In the genomic region with DNA sequence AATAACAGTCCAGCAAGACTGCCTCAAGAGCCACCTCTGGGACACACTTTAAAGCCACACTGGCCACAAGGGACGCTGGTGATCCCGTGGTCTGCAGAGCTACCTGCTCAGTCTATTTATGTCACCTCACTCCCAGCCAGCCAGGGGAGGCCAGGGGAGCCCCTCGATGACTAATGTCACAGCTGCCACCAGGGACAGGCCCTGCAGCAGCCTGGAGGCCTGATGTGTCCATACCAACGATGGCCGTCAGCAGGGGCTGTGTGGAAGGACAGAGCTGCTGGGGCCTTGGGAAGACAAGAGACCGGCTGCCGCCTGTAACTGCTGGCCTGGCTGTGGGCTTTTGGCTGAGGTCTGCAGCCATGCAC, we compare ENCODE assay signal across 1 cellular context.
TF ChIP-seq lines count a peak whose summit lies in the region.

No MANE protein-coding gene starts in this region.

TF ChIP-seq in HepG2, 621 proteins besides CTCF, POLR2A, EP300 and RAD21 (continued from another document and continues in another):
- no peak for TF ChIP-seq SCMH1 (CRISPR knock-in tag; IDR thresholded peaks at IDR 0.05; ENCODE audit: borderline replicate concordance)
- peak; percentile 45; the same call in 1 of the 2 replicates for TF ChIP-seq RARA (CRISPR knock-in tag; IDR thresholded peaks at IDR 0.05)
- no peak for TF ChIP-seq ZNF333 (CRISPR knock-in tag; IDR thresholded peaks at IDR 0.05; ENCODE audit: borderline replicate concordance)
- TF ChIP-seq TGIF2 (CRISPR knock-in tag; IDR thresholded peaks at IDR 0.05), result peak; percentile 57; the same call in 1 of the 2 replicates
- no peak for TF ChIP-seq ZFP37 (CRISPR knock-in tag; IDR thresholded peaks at IDR 0.05; ENCODE audit: borderline replicate concordance)
- TF ChIP-seq FOXO1 (CRISPR knock-in tag; IDR thresholded peaks at IDR 0.05), result 0 out of 2 replicates have a peak, but pooled peaks have one; percentile 4
- TF ChIP-seq ZMYM2 (CRISPR knock-in tag; IDR thresholded peaks at IDR 0.05), result 0 out of 2 replicates have a peak, but pooled peaks have one; percentile 25
- no peak for TF ChIP-seq KLF11 (CRISPR knock-in tag; IDR thresholded peaks at IDR 0.05)
- TF ChIP-seq TBP (CRISPR knock-in tag; IDR thresholded peaks at IDR 0.05), result no peak
- TF ChIP-seq ZNF282 (IDR thresholded peaks at IDR 0.05; ENCODE audit: partially characterized antibody), result no peak
- 0 out of 2 replicates have a peak, but pooled peaks have one; percentile 16 for TF ChIP-seq ZMYM3 (CRISPR knock-in tag; IDR thresholded peaks at IDR 0.05)
- TF ChIP-seq EED (CRISPR knock-in tag; IDR thresholded peaks at IDR 0.05), result no peak
- peak; percentile 17; the same call in 1 of the 2 replicates for TF ChIP-seq NFKB2 (CRISPR knock-in tag; IDR thresholded peaks at IDR 0.05; ENCODE audit: borderline replicate concordance)
- no peak for TF ChIP-seq PLRG1 (conservative IDR thresholded peaks at IDR 0.05)
- 0 out of 2 replicates have a peak, but pooled peaks have one; percentile 44 for TF ChIP-seq ATF3 (CRISPR knock-in tag; IDR thresholded peaks at IDR 0.05)
- TF ChIP-seq, protein P1, sequence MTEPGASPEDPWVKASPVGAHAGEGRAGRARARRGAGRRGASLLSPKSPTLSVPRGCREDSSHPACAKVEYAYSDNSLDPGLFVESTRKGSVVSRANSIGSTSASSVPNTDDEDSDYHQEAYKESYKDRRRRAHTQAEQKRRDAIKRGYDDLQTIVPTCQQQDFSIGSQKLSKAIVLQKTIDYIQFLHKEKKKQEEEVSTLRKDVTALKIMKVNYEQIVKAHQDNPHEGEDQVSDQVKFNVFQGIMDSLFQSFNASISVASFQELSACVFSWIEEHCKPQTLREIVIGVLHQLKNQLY (CRISPR knock-in tag; IDR thresholded peaks at IDR 0.05), result no peak
- no peak for TF ChIP-seq ZZZ3 (CRISPR knock-in tag; IDR thresholded peaks at IDR 0.05; ENCODE audit: borderline replicate concordance)
- TF ChIP-seq MAFK (conservative IDR thresholded peaks at IDR 0.05 in 1 of 2, IDR thresholded peaks at IDR 0.05 in 1 of 2; ENCODE audit: low read length in 2 of 2), result no peak
- TF ChIP-seq SAP130 (CRISPR knock-in tag; IDR thresholded peaks at IDR 0.05; ENCODE audit: low read depth), result peak; percentile 62; the same call in 1 of the 2 replicates
- peak; percentile 77 for TF ChIP-seq SALL1 (CRISPR knock-in tag; IDR thresholded peaks at IDR 0.05)
- TF ChIP-seq ZFX (CRISPR knock-in tag; IDR thresholded peaks at IDR 0.05; ENCODE audit: low read depth), result peak; percentile 72; the same call in 1 of the 2 replicates
- TF ChIP-seq ZNF276 (CRISPR knock-in tag; IDR thresholded peaks at IDR 0.05; ENCODE audit: low read depth), result no peak
- no peak for TF ChIP-seq TSC22D2 (CRISPR knock-in tag; IDR thresholded peaks at IDR 0.05; ENCODE audit: borderline replicate concordance)
- TF ChIP-seq PHF20 (CRISPR knock-in tag; IDR thresholded peaks at IDR 0.05), result no peak
- TF ChIP-seq HNRNPUL1 (IDR thresholded peaks at IDR 0.05; ENCODE audit: low read depth, low read length), result no peak
- TF ChIP-seq CHD4 (IDR thresholded peaks at IDR 0.05; ENCODE audit: borderline replicate concordance, low read length), result no peak
- TF ChIP-seq SOX6 (IDR thresholded peaks at IDR 0.05), result no peak
- 0 out of 2 replicates have a peak, but pooled peaks have one; percentile 41 for TF ChIP-seq SOX6 (CRISPR knock-in tag; IDR thresholded peaks at IDR 0.05)
- TF ChIP-seq HNF1B (CRISPR knock-in tag; IDR thresholded peaks at IDR 0.05), result peak; percentile 50; the same call in 1 of the 2 replicates
- TF ChIP-seq HOMEZ (CRISPR knock-in tag; IDR thresholded peaks at IDR 0.05; ENCODE audit: low read depth), result peak; percentile 92; the same call in 1 of the 2 replicates
- no peak for TF ChIP-seq ZNF335 (CRISPR knock-in tag; IDR thresholded peaks at IDR 0.05)
- no peak for TF ChIP-seq TMF1 (CRISPR knock-in tag; IDR thresholded peaks at IDR 0.05; ENCODE audit: low read depth)
- no peak for TF ChIP-seq ZNF782 (CRISPR knock-in tag; IDR thresholded peaks at IDR 0.05; ENCODE audit: borderline replicate concordance)
- peak; percentile 46; the same call in 1 of the 2 replicates for TF ChIP-seq PHF21A (CRISPR knock-in tag; IDR thresholded peaks at IDR 0.05)
- TF ChIP-seq, protein P2, sequence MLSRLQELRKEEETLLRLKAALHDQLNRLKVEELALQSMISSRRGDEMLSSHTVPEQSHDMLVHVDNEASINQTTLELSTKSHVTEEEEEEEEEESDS (CRISPR knock-in tag; IDR thresholded peaks at IDR 0.05; ENCODE audit: borderline replicate concordance), result no peak
- TF ChIP-seq ZSCAN30 (CRISPR knock-in tag; IDR thresholded peaks at IDR 0.05), result no peak
- no peak for TF ChIP-seq MIER2 (CRISPR knock-in tag; IDR thresholded peaks at IDR 0.05)
- no peak for TF ChIP-seq DZIP1 (CRISPR knock-in tag; IDR thresholded peaks at IDR 0.05)
- no peak for TF ChIP-seq REXO4 (CRISPR knock-in tag; IDR thresholded peaks at IDR 0.05; ENCODE audit: borderline replicate concordance)
- TF ChIP-seq KAT8 (CRISPR knock-in tag; IDR thresholded peaks at IDR 0.05), result 0 out of 2 replicates have a peak, but pooled peaks have one; percentile 25
- TF ChIP-seq JUNB (CRISPR knock-in tag; IDR thresholded peaks at IDR 0.05; ENCODE audit: borderline replicate concordance), result no peak
- 0 out of 2 replicates have a peak, but pooled peaks have one; percentile 15 for TF ChIP-seq ZNF614 (CRISPR knock-in tag; IDR thresholded peaks at IDR 0.05; ENCODE audit: borderline replicate concordance)
- no peak for TF ChIP-seq MLLT10 (CRISPR knock-in tag; IDR thresholded peaks at IDR 0.05)
- TF ChIP-seq FOSL2 (CRISPR knock-in tag; IDR thresholded peaks at IDR 0.05), result peak; percentile 90
- no peak for TF ChIP-seq ZNF20 (CRISPR knock-in tag; IDR thresholded peaks at IDR 0.05)
- TF ChIP-seq, protein P3, sequence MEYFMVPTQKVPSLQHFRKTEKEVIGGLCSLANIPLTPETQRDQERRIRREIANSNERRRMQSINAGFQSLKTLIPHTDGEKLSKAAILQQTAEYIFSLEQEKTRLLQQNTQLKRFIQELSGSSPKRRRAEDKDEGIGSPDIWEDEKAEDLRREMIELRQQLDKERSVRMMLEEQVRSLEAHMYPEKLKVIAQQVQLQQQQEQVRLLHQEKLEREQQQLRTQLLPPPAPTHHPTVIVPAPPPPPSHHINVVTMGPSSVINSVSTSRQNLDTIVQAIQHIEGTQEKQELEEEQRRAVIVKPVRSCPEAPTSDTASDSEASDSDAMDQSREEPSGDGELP (IDR thresholded peaks at IDR 0.05; ENCODE audit: borderline replicate concordance, low read depth), result peak; percentile 59; the same call in 1 of the 2 replicates
- TF ChIP-seq LCORL (IDR thresholded peaks at IDR 0.05), result no peak
- 0 out of 2 replicates have a peak, but pooled peaks have one; percentile 20 for TF ChIP-seq LCORL (CRISPR knock-in tag; IDR thresholded peaks at IDR 0.05)
- peak; percentile 48 for TF ChIP-seq SKI (IDR thresholded peaks at IDR 0.05; ENCODE audit: partially characterized antibody)
- TF ChIP-seq ZNF260 (CRISPR knock-in tag; IDR thresholded peaks at IDR 0.05; ENCODE audit: borderline replicate concordance, low read depth), result no peak
- TF ChIP-seq ZNF567 (CRISPR knock-in tag; IDR thresholded peaks at IDR 0.05; ENCODE audit: borderline replicate concordance), result no peak
- TF ChIP-seq ZNF841 (CRISPR knock-in tag; IDR thresholded peaks at IDR 0.05; ENCODE audit: borderline replicate concordance), result no peak
- no peak for TF ChIP-seq TP53 (CRISPR knock-in tag; conservative IDR thresholded peaks at IDR 0.05)
- no peak for TF ChIP-seq IKZF1 (IDR thresholded peaks at IDR 0.05)
- TF ChIP-seq ZNF331 (CRISPR knock-in tag; IDR thresholded peaks at IDR 0.05), result 0 out of 2 replicates have a peak, but pooled peaks have one; percentile 26
- TF ChIP-seq ATF4 (CRISPR knock-in tag; IDR thresholded peaks at IDR 0.05), result 0 out of 4 replicates have a peak, but pooled peaks of 1 of the 2 experiments have one; percentile 26
- TF ChIP-seq ZSCAN31 (CRISPR knock-in tag; IDR thresholded peaks at IDR 0.05; ENCODE audit: low read depth), result peak; percentile 39; the same call in 1 of the 2 replicates
- peak; percentile 42; the same call in 1 of the 2 replicates for TF ChIP-seq MED1 (CRISPR knock-in tag; IDR thresholded peaks at IDR 0.05)
- TF ChIP-seq FOSL1 (CRISPR knock-in tag; IDR thresholded peaks at IDR 0.05; ENCODE audit: borderline replicate concordance), result peak; percentile 34; the same call in 1 of the 2 replicates
- no peak for TF ChIP-seq ZEB1 (IDR thresholded peaks at IDR 0.05; ENCODE audit: insufficient replicate concordance, low read depth)
